19 cellular contexts compared by ENCODE assay signal in genomic region chr17:41301916-41302901, GRCh38. TPM values are rescaled to one million over a fixed set of nuclear protein-coding genes. Genes with fewer than 3 reads are reported as not detected.
DNase-seq lines count a peak whose midpoint lies in the region; ATAC-seq and TF ChIP-seq lines count a peak whose summit lies in the region.
"Had no signal": no experiment of that assay in that cellular context is flagged by ENCODE, and none has a peak within 500 bp of the region (broad histone marks: within the 10 kb centered on the region; RNA-seq: fewer than 3 reads in every experiment).

Gene KRTAP29-1, minus strand, starts transcription at chr17:41302851. Its CDS starts 0 bp downstream, at chr17:41302851.

- POLR2A ChIA-PET in HEK293 (lab: Yijun Ruan, JAX) (no interaction called here), MCF 10A (lab: Yijun Ruan, JAX) (interaction anchor here (0.5 to 1.3 kb wide), 3 partner anchors 10 to 217 kb away, joined by 3 to 5 read pairs (median 4); partner anchors contain the start of gene KRT15)

- H3K36me3 Mint-ChIP-seq in MCF 10A (ENCODE audit: insufficient read depth, unreplicated experiment): no peaks in the 10 kb centered on the region
- H3K36me3 Mint-ChIP-seq: WTC11 had no signal

- H3K4me3 ChIP-seq in HEK293 (ENCODE audit: low read depth, low read length) (no peak within 1 kb of the TSS), foreskin fibroblast (ENCODE audit: low read depth in 1 of 2, low read length in 2 of 2) (no peak within 1 kb of the TSS)
- H3K4me3 ChIP-seq: GM23248, vagina had no signal

- H3K36me3 ChIP-seq in HEK293 (ENCODE audit: control insufficient read depth in 2 of 2, insufficient read depth in 1 of 2, low read length in 2 of 2): no peaks in the 10 kb centered on the region
- H3K36me3 ChIP-seq: vagina had no signal

- H3K9me3 ChIP-seq in HEK293 (ENCODE audit: control insufficient read depth, insufficient read depth, low read depth, low read length): no peaks in the 10 kb centered on the region
- H3K9me3 ChIP-seq: Caco-2, vagina had no signal

- H3K27ac ChIP-seq in HEK293 (ENCODE audit: extremely low read depth, low read depth, low read length): no peak within 1 kb of the TSS
- H3K27ac ChIP-seq: GM23248, vagina had no signal

- peaks cover 4% of the 10 kb centered on the region for H3K27me3 Mint-ChIP-seq in MCF 10A (ENCODE audit: insufficient read depth, unreplicated experiment)

- no TSS peak for BruUV-seq in MCF 10A (replicated peaks; lab: Mats Ljungman, UMichigan)

- CTCF ChIA-PET in HEK293 (lab: Yijun Ruan, JAX) (interaction anchor here (0.5 to 4.8 kb wide), 4 partner anchors 19 to 371 kb away, joined by 3 to 27 read pairs (median 4); no protein-coding TSS in a partner anchor), MCF 10A (lab: Yijun Ruan, JAX) (interaction anchor here (0.7 to 0.9 kb wide), 2 partner anchors 489 to 511 kb away, joined by 3 read pairs; no protein-coding TSS in a partner anchor)

- H3K27ac Mint-ChIP-seq in MCF 10A (ENCODE audit: low read depth, unreplicated experiment): no peak within 1 kb of the TSS
- H3K27ac Mint-ChIP-seq: activated T-helper 1 cell treated with anti-CD3 and anti-CD28 coated beads, Interleukin-12 subunit alpha, Interleukin-12 subunit beta, Interleukin-2, Interleukin-4 antibody, amounts not matched to agents 30 ng/mL and 10 ng/mL and 1 ng/mL, durations not matched to agents 14 hours and 24 hours and 36 hours; WTC11 had no signal

- H3K4me1 Mint-ChIP-seq in MCF 10A (ENCODE audit: insufficient read depth, unreplicated experiment): peaks cover 16% of the 10 kb centered on the region

- TF ChIP-seq CTCF in HEK293 (tag by site-specific recombination; IDR thresholded peaks at IDR 0.05): no peak
- TF ChIP-seq CTCF in MCF 10A (IDR thresholded peaks at IDR 0.05; ENCODE audit: unreplicated experiment): no peak
- TF ChIP-seq CTCF in foreskin fibroblast (IDR thresholded peaks at IDR 0.05; ENCODE audit: low read depth, low read length): no peak

- H3K4me3 Mint-ChIP-seq in MCF 10A (ENCODE audit: unreplicated experiment): no peak within 1 kb of the TSS
- H3K4me3 Mint-ChIP-seq: activated T-helper 1 cell treated with anti-CD3 and anti-CD28 coated beads, Interleukin-12 subunit alpha, Interleukin-12 subunit beta, Interleukin-2, Interleukin-4 antibody, amounts not matched to agents 30 ng/mL and 10 ng/mL and 1 ng/mL, durations not matched to agents 14 hours and 24 hours and 36 hours; WTC11 had no signal

- ATAC-seq in GM18520 (IDR thresholded peaks at IDR 0.05; ENCODE audit: unreplicated experiment): no peak
- no peak for ATAC-seq in activated CD4-positive, CD25-positive, alpha-beta regulatory T cell treated with anti-CD3 and anti-CD28 coated beads, Interleukin-2, amount 50 U/mL, for 24 hours
- ATAC-seq: left colon, WTC11 had no signal

- no peaks in the 10 kb centered on the region for H3K4me1 ChIP-seq in HEK293 (ENCODE audit: control insufficient read depth, insufficient read depth, low read length)
- H3K4me1 ChIP-seq: Caco-2 had no signal

- DNase-seq in AML-193 (lab: John Stamatoyannopoulos, UW): peak; percentile 82 to 84
- peak; percentile 17 for DNase-seq in MCF 10A (ENCODE audit: unreplicated experiment)
- DNase-seq in cardiac septum (ENCODE audit: low spot score): peak; percentile 79
- no peak for DNase-seq in DMS153 (lab: John Stamatoyannopoulos, UW)
- DNase-seq in foreskin fibroblast: no peak
- DNase-seq: Caco-2; GM23248; left colon; NCI-H774; stimulated activated CD4-positive, alpha-beta T cell treated with anti-CD3 and anti-CD28 coated beads, Interleukin-2, amount 100 ng/mL, for 24 hours had no signal

- H3K9me3 Mint-ChIP-seq in MCF 10A (ENCODE audit: unreplicated experiment): no peaks in the 10 kb centered on the region
- H3K9me3 Mint-ChIP-seq: activated T-helper 1 cell treated with anti-CD3 and anti-CD28 coated beads, Interleukin-12 subunit alpha, Interleukin-12 subunit beta, Interleukin-2, Interleukin-4 antibody, amounts not matched to agents 30 ng/mL and 10 ng/mL and 1 ng/mL, durations not matched to agents 14 hours and 24 hours and 36 hours had no signal

- intact Hi-C loops in MCF 10A (cut with micrococcal nuclease): no loop called here
- intact Hi-C loops in cardiac septum (cut with DNase I): loop anchor here (2.0 kb wide), 1 partner anchor 163 kb away; no protein-coding TSS in a partner anchor

TF ChIP-seq in HEK293, 187 proteins besides CTCF, POLR2A, EP300 and RAD21:
- TF ChIP-seq ZNF223 (tag by site-specific recombination; IDR thresholded peaks at IDR 0.05) (no peak), ZNF558 (tag by site-specific recombination; IDR thresholded peaks at IDR 0.05) (peak; percentile 85)

RNA-seq across cellular contexts. Expression of gene KRTAP29-1, which starts in this region (rescaled TPM):
- total RNA-seq in MCF 10A (2022) (not detected in 2 replicates), cardiac septum (not detected)
- total RNA-seq: activated CD8-positive, alpha-beta memory T cell treated with anti-CD3 and anti-CD28 coated beads for 36 hours; activated T-helper 1 cell treated with anti-CD3 and anti-CD28 coated beads, Interleukin-12 subunit alpha, Interleukin-12 subunit beta, Interleukin-2, Interleukin-4 antibody, amounts not matched to agents 30 ng/mL and 10 ng/mL and 1 ng/mL, durations not matched to agents 14 hours and 24 hours and 36 hours; Caco-2; GM23248; left colon; omental fat pad; T-helper 1 cell treated with Interleukin-12 subunit alpha and Interleukin-12 subunit beta and Interleukin-4 antibody, amounts not matched to agents 30 ng/mL and 1 ng/mL, for 36 hours; vagina; WTC11 had no signal

Comparison
In these comparisons a context has a peak if more than half of its experiments do, and no peak if none do; other contexts are left out.
1. Peak in DNase-seq in MCF 10A; RNA of the gene not detected or under 1 TPM.
2. Peak in DNase-seq in cardiac septum; RNA of the gene not detected or under 1 TPM.
3. DNase-seq: peak in AML-193 (2 of 2); none in DMS153 (single experiment) and foreskin fibroblast (0 of 2).